30 cellular contexts compared by ENCODE assay signal in the genomic region with DNA sequence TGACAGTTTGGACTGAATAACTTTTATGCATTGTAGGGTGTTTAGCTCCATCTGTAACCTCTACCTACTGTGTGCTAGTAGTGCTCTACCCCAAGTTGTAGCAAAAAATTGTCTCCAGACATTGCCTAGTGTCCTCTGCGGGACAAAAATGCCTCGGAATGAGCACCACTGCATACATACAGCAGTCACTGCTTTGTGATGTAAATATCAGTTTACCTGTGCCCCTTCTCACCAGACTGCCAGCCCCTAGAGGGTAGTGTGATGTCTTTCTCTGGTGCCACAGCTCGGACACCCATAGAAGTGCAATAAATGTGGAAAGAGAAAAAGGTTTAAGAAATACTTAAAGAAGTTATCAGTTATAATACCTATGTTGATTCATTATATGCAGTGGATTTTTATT. TPM values are rescaled to one million over a fixed set of nuclear protein-coding genes. Genes with fewer than 3 reads are reported as not detected.
"Had no signal": no experiment of that assay in that cellular context is flagged by ENCODE, and none has a peak within 500 bp of the region (broad histone marks: within the 10 kb centered on the region; RNA-seq: fewer than 3 reads in every experiment).

No MANE protein-coding gene starts in this region.

- H3K9me3 ChIP-seq: neutrophil, ovary, psoas muscle, right lobe of liver, sigmoid colon, stomach, thoracic aorta, thyroid gland, tibial nerve, upper lobe of left lung, vagina had no signal

- DNase-seq: naive thymus-derived CD8-positive, alpha-beta T cell; nephron progenitor cell; nucleus accumbens; ovary; posterior cingulate gyrus; psoas muscle; right cardiac atrium; right lobe of liver; sigmoid colon; small intestine; stimulated activated CD4-positive, alpha-beta T cell treated with anti-CD3 and anti-CD28 coated beads, Interleukin-15, amount 100 ng/mL, for 24 hours; stimulated activated CD4-positive, alpha-beta T cell treated with anti-CD3 and anti-CD28 coated beads, Interleukin-2, amount 100 ng/mL, for 24 hours; stimulated activated CD4-positive, alpha-beta T cell treated with anti-CD3 and anti-CD28 coated beads, Interleukin-2, amount 100 ng/mL, for 48 hours; stimulated activated CD4-positive, alpha-beta T cell treated with anti-CD3 and anti-CD28 coated beads, Interleukin-4, amount 100 ng/mL, for 24 hours; stimulated activated naive B cell treated with anti-CD40 and anti-IgM and Interleukin-4, amounts not matched to agents 10 μg/mL and 1 μg/mL and 100 μg/mL, for 72 hours; stimulated activated naive CD4-positive, alpha-beta T cell treated with Interleukin-2 at 50 U/mL for 16 hours; stomach; thyroid gland; trophoblast cell; upper lobe of left lung had no signal

- H3K9me3 Mint-ChIP-seq: naive thymus-derived CD8-positive, alpha-beta T cell; natural killer cell treated with Interleukin-12 subunit alpha and Interleukin-12 subunit beta and Interleukin-15 and Interleukin-18, amount 100 ng/mL, for 72 hours; nephron progenitor cell; neural crest cell; stimulated activated effector memory CD8-positive, alpha-beta T cell treated with anti-CD3 and anti-CD28 coated beads, Interleukin-12 subunit alpha, Interleukin-12 subunit beta, amount 100 ng/mL, for 72 hours; stimulated activated naive B cell treated with anti-CD40 and anti-IgM and Interleukin-4, amounts not matched to agents 10 μg/mL and 1 μg/mL and 100 μg/mL, for 72 hours; stimulated activated naive CD8-positive, alpha-beta T cell treated with anti-CD3 and anti-CD28 coated beads, Interleukin-15, Interleukin-2, amounts not matched to agents 100 ng/mL and 50 ng/mL, for 24 hours had no signal

- H3K79me2 ChIP-seq: parathyroid adenoma had no signal

- H3K4me3 Mint-ChIP-seq: naive thymus-derived CD8-positive, alpha-beta T cell; natural killer cell treated with Interleukin-12 subunit alpha and Interleukin-12 subunit beta and Interleukin-15 and Interleukin-18, amount 100 ng/mL, for 72 hours; nephron progenitor cell; neural crest cell; stimulated activated effector memory CD8-positive, alpha-beta T cell treated with anti-CD3 and anti-CD28 coated beads, Interleukin-12 subunit alpha, Interleukin-12 subunit beta, amount 100 ng/mL, for 72 hours; stimulated activated naive B cell treated with anti-CD40 and anti-IgM and Interleukin-4, amounts not matched to agents 10 μg/mL and 1 μg/mL and 100 μg/mL, for 72 hours; stimulated activated naive CD8-positive, alpha-beta T cell treated with anti-CD3 and anti-CD28 coated beads, Interleukin-15, Interleukin-2, amounts not matched to agents 100 ng/mL and 50 ng/mL, for 24 hours had no signal

- H3K4me3 ChIP-seq: ovary, psoas muscle, right lobe of liver, sigmoid colon, stomach, thoracic aorta, thyroid gland, tibial nerve, upper lobe of left lung, vagina had no signal

- H3K9ac ChIP-seq: parathyroid adenoma had no signal

- H3K27me3 ChIP-seq: neutrophil, ovary, right lobe of liver, sigmoid colon, stomach, thyroid gland, tibial nerve, upper lobe of left lung, vagina had no signal

- H3K27me3 Mint-ChIP-seq: naive thymus-derived CD8-positive, alpha-beta T cell; progenitor cell of endocrine pancreas; stimulated activated naive B cell treated with anti-CD40 and anti-IgM and Interleukin-4, amounts not matched to agents 10 μg/mL and 1 μg/mL and 100 μg/mL, for 72 hours; stimulated activated naive CD8-positive, alpha-beta T cell treated with anti-CD3 and anti-CD28 coated beads, Interleukin-15, Interleukin-2, amounts not matched to agents 100 ng/mL and 50 ng/mL, for 24 hours had no signal

- H3K4me1 Mint-ChIP-seq: naive thymus-derived CD8-positive, alpha-beta T cell; nephron progenitor cell; neural crest cell; stimulated activated effector memory CD8-positive, alpha-beta T cell treated with anti-CD3 and anti-CD28 coated beads, Interleukin-12 subunit alpha, Interleukin-12 subunit beta, amount 100 ng/mL, for 72 hours; stimulated activated naive B cell treated with anti-CD40 and anti-IgM and Interleukin-4, amounts not matched to agents 10 μg/mL and 1 μg/mL and 100 μg/mL, for 72 hours had no signal

- H3K27ac ChIP-seq: neutrophil, ovary, parathyroid adenoma, psoas muscle, right lobe of liver, sigmoid colon, stomach, thoracic aorta, thyroid gland, tibial nerve, upper lobe of left lung, vagina had no signal

- H2AFZ ChIP-seq: parathyroid adenoma had no signal

- H3K36me3 Mint-ChIP-seq: naive thymus-derived CD8-positive, alpha-beta T cell; natural killer cell treated with Interleukin-12 subunit alpha and Interleukin-12 subunit beta and Interleukin-15 and Interleukin-18, amount 100 ng/mL, for 72 hours; stimulated activated effector memory CD8-positive, alpha-beta T cell treated with anti-CD3 and anti-CD28 coated beads, Interleukin-12 subunit alpha, Interleukin-12 subunit beta, amount 100 ng/mL, for 72 hours; stimulated activated naive B cell treated with anti-CD40 and anti-IgM and Interleukin-4, amounts not matched to agents 10 μg/mL and 1 μg/mL and 100 μg/mL, for 72 hours had no signal

- H3K4me1 ChIP-seq: parathyroid adenoma, psoas muscle, right lobe of liver, stomach, thyroid gland, upper lobe of left lung, vagina had no signal

- H3K27ac Mint-ChIP-seq: naive thymus-derived CD8-positive, alpha-beta T cell; natural killer cell treated with Interleukin-12 subunit alpha and Interleukin-12 subunit beta and Interleukin-15 and Interleukin-18, amount 100 ng/mL, for 72 hours; nephron progenitor cell; progenitor cell of endocrine pancreas; stimulated activated effector memory CD8-positive, alpha-beta T cell treated with anti-CD3 and anti-CD28 coated beads, Interleukin-12 subunit alpha, Interleukin-12 subunit beta, amount 100 ng/mL, for 72 hours; stimulated activated naive B cell treated with anti-CD40 and anti-IgM and Interleukin-4, amounts not matched to agents 10 μg/mL and 1 μg/mL and 100 μg/mL, for 72 hours; stimulated activated naive CD8-positive, alpha-beta T cell treated with anti-CD3 and anti-CD28 coated beads, Interleukin-15, Interleukin-2, amounts not matched to agents 100 ng/mL and 50 ng/mL, for 24 hours had no signal

- ATAC-seq: naive thymus-derived CD8-positive, alpha-beta T cell; natural killer cell treated with Interleukin-12 subunit alpha and Interleukin-12 subunit beta and Interleukin-15 and Interleukin-18, amount 100 ng/mL, for 72 hours; psoas muscle; right cardiac atrium; right lobe of liver; stimulated activated effector memory CD8-positive, alpha-beta T cell treated with anti-CD3 and anti-CD28 coated beads, Interleukin-12 subunit alpha, Interleukin-12 subunit beta, amount 100 ng/mL, for 72 hours; stimulated activated naive B cell treated with anti-CD40 and anti-IgM and Interleukin-4, amounts not matched to agents 10 μg/mL and 1 μg/mL and 100 μg/mL, for 72 hours had no signal

- H3K36me3 ChIP-seq: neutrophil, ovary, right lobe of liver, sigmoid colon, stomach, thoracic aorta, thyroid gland, tibial nerve, upper lobe of left lung, vagina had no signal

RNA-seq across cellular contexts. Expression of a gene that starts 25.1 kb away (rescaled TPM):
- polyA plus RNA-seq: naive thymus-derived CD8-positive, alpha-beta T cell had no signal
